In the genomic region with DNA sequence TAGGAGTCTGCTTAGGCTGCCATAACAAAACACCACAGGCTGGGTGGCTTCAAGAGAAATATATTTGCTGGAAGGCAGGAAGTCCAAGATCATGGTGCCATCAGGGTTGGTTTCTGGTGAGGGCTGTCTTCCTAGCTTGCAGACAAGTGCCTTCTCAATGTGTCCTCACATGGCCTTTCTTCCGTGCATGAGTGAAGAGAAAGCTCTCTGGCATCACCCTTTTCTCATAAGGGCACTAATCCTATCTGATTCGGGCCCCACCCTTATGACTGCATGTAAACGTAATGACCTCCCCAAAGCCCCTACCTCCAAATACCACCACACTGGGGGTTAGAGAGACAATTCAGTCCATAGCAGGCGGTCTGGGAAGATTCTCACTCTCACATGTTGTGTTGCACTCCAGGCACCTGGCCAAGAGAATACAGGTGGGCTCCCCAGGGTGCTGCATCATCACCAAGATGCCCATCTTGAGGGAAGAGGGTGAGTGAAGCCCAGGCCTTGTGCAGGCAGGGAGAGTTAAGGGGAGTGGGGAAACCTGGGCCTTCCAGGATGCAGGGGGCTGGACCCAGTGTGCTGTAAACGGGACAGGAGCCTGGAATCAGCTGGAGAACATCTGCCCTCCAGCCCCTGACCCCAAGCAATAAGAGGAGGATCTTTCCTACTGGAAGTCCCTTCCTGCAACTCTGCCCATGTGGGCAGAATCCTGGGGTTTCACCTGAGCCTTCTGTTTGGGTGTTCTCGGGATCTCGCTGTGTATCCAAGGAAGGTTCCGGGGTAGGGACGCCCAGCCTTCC, we compare ENCODE assay signal across 9 cellular contexts. TPM values are rescaled to one million over a fixed set of nuclear protein-coding genes. Genes with fewer than 3 reads are reported as not detected.
DNase-seq lines count a peak whose midpoint lies in the region; ATAC-seq, FAIRE-seq and TF ChIP-seq lines count a peak whose summit lies in the region.
"Had no signal": no experiment of that assay in that cellular context is flagged by ENCODE, and none has a peak within 500 bp of the region (broad histone marks: within the 10 kb centered on the region; RNA-seq: fewer than 3 reads in every experiment).

No MANE protein-coding gene starts in this region.

- H3K4ac ChIP-seq in H1 (replicated peaks; ENCODE audit: insufficient read length, low read depth, low read length), result no peak overlapping the region

- CTCF ChIA-PET in H1 (lab: Charles Lee; ENCODE audit: partially characterized antibody), result interaction anchor here (0.8 to 2.6 kb wide), 9 partner anchors 9 to 73 kb away, joined by 3 to 12 read pairs (median 5); a partner anchor contains a TSS

- peak overlapping the region; percentile 68; the same call in 1 of the 2 replicates for H2BK5ac ChIP-seq in H1 (ENCODE audit: low read depth, low read length)

- peak overlapping the region; percentile 44 for H3K4me3 ChIP-seq in CD4-positive, CD25-positive, alpha-beta regulatory T cell (ENCODE audit: low read depth, low read length)
- peak overlapping the region; percentile 67 for H3K4me3 ChIP-seq in Loucy (ENCODE audit: low read length, poor library complexity, severe bottlenecking)
- peak overlapping the region; percentile 49 to 71 (median 56); a peak in 7 of 8 replicates for H3K4me3 ChIP-seq in H1 (ENCODE audit: extremely low read depth in 1 of 4, insufficient read depth in 2 of 4, low read depth in 3 of 4, low read length in 4 of 4)
- no peak overlapping the region for H3K4me3 ChIP-seq in osteoblast (ENCODE audit: insufficient read depth, low read length)
- H3K4me3 ChIP-seq: SJCRH30 had no signal

- no peak overlapping the region for H2BK120ac ChIP-seq in H1 (replicated peaks; ENCODE audit: low read depth, low read length)

- H3K27me3 ChIP-seq in CD4-positive, CD25-positive, alpha-beta regulatory T cell (ENCODE audit: control insufficient read depth, insufficient read depth, low read length), result no peaks in the 10 kb centered on the region
- H3K27me3 ChIP-seq in Loucy (ENCODE audit: insufficient read depth, low read length, poor library complexity, severe bottlenecking) (no peaks in the 10 kb centered on the region), H1 (replicated peaks in 1 of 4; ENCODE audit: control insufficient read depth in 3 of 4, extremely low read depth in 1 of 4, insufficient read depth in 3 of 4, low read length in 3 of 4) (no peaks in the 10 kb centered on the region), osteoblast (ENCODE audit: insufficient read depth, low read length) (no peaks in the 10 kb centered on the region)
- H3K27me3 ChIP-seq: SJCRH30 had no signal

- 0 out of 2 replicates have a peak overlapping the region, but pooled peaks have one; percentile 34 for H3K18ac ChIP-seq in H1 (ENCODE audit: extremely low read depth, low read length)

- H4K5ac ChIP-seq in H1 (ENCODE audit: insufficient read length, low read depth, low read length), result no peak overlapping the region

- H2BK15ac ChIP-seq in H1 (ENCODE audit: low read length), result no peak overlapping the region

- TF ChIP-seq CTCF in Loucy (conservative IDR thresholded peaks at IDR 0.05; ENCODE audit: low read length) (no peak), H1 (IDR thresholded peaks at IDR 0.05; ENCODE audit: control extremely low read depth in 1 of 3, insufficient read depth in 1 of 3, low read depth in 1 of 3, low read length in 3 of 3) (no peak), osteoblast (IDR thresholded peaks at IDR 0.05; ENCODE audit: extremely low read depth, low read depth, low read length) (no peak)

- TF ChIP-seq RAD21 in H1 (IDR thresholded peaks at IDR 0.05 in 1 of 2, conservative IDR thresholded peaks at IDR 0.05 in 1 of 2; ENCODE audit: low read depth in 2 of 2, low read length in 2 of 2), result no peak

- no peak overlapping the region for H2AFZ ChIP-seq in Loucy (ENCODE audit: low read length)
- H2AFZ ChIP-seq in H1 (ENCODE audit: low read length), result no peak overlapping the region
- no peak overlapping the region for H2AFZ ChIP-seq in osteoblast (ENCODE audit: low read length)

- H2BK20ac ChIP-seq in H1 (ENCODE audit: low read length), result no peak overlapping the region

- no peaks in the 10 kb centered on the region for H3F3A ChIP-seq in Loucy (ENCODE audit: low read depth)

- H4K20me1 ChIP-seq in Loucy (ENCODE audit: insufficient read depth, low read length, poor library complexity, severe bottlenecking) (no peaks in the 10 kb centered on the region), H1 (replicated peaks in 1 of 2; ENCODE audit: control insufficient read depth in 1 of 2, insufficient read depth in 2 of 2, low read length in 2 of 2) (no peaks in the 10 kb centered on the region), osteoblast (ENCODE audit: insufficient read depth, low read length) (no peaks in the 10 kb centered on the region)

- no peaks in the 10 kb centered on the region for H3K79me1 ChIP-seq in H1 (ENCODE audit: low read depth, low read length)

- no peaks in the 10 kb centered on the region for H3K36me3 Mint-ChIP-seq in CD4-positive, CD25-positive, alpha-beta regulatory T cell

- H3K14ac ChIP-seq in H1 (ENCODE audit: insufficient read length), result no peak overlapping the region

- no peak for ATAC-seq in CD4-positive, CD25-positive, alpha-beta regulatory T cell (ENCODE audit: low read depth in 2 of 2)

- no peaks in the 10 kb centered on the region for H3K27me3 Mint-ChIP-seq in CD4-positive, CD25-positive, alpha-beta regulatory T cell

- H3K4me3 Mint-ChIP-seq in CD4-positive, CD25-positive, alpha-beta regulatory T cell, result peak overlapping the region; percentile 65 to 84 (median 75)

- no peaks in the 10 kb centered on the region for H3K9me3 ChIP-seq in CD4-positive, CD25-positive, alpha-beta regulatory T cell (ENCODE audit: control insufficient read depth in 2 of 2, low read length in 2 of 2)
- H3K9me3 ChIP-seq in Loucy (ENCODE audit: insufficient read depth, low read depth, low read length) (no peaks in the 10 kb centered on the region), H1 (ENCODE audit: insufficient read depth in 2 of 2, low read depth in 1 of 2, low read length in 1 of 2) (no peaks in the 10 kb centered on the region), osteoblast (ENCODE audit: low read depth, low read length) (no peaks in the 10 kb centered on the region)
- H3K9me3 ChIP-seq: SJCRH30 had no signal

- no peak for FAIRE-seq in H1 (lab: Jason Lieb, UNC)

- no peak overlapping the region for H3K56ac ChIP-seq in H1 (replicated peaks; ENCODE audit: insufficient read length, low read depth, low read length)

- H3K9ac ChIP-seq in Loucy (ENCODE audit: low read depth, low read length, poor library complexity, severe bottlenecking), result peak overlapping the region; percentile 64
- peak overlapping the region in 1 of 4 experiments; percentile 12; a peak in 1 of 7 replicates for H3K9ac ChIP-seq in H1 (replicated peaks in 1 of 4; ENCODE audit: extremely low read depth in 1 of 4, low read depth in 3 of 4, low read length in 3 of 4)

- peaks cover 0 to 34% (median 9%) of the 10 kb centered on the region in 4 donors for H3K4me1 Mint-ChIP-seq in CD4-positive, CD25-positive, alpha-beta regulatory T cell

- H3K79me2 ChIP-seq in Loucy (ENCODE audit: insufficient read depth, low read length), result no peaks in the 10 kb centered on the region
- H3K79me2 ChIP-seq in H1 (ENCODE audit: control insufficient read depth in 1 of 2, insufficient read depth in 2 of 2, low read length in 2 of 2), result no peaks in the 10 kb centered on the region
- H3K79me2 ChIP-seq in osteoblast (ENCODE audit: insufficient read depth, low read length), result no peaks in the 10 kb centered on the region

- H2BK12ac ChIP-seq in H1 (ENCODE audit: low read depth, low read length), result no peak overlapping the region

- no peak overlapping the region for H3K23ac ChIP-seq in H1 (ENCODE audit: insufficient read length)

- H3K4me1 ChIP-seq in CD4-positive, CD25-positive, alpha-beta regulatory T cell (ENCODE audit: control insufficient read depth, insufficient read depth, low read length, poor library complexity, severe bottlenecking), result peaks cover 10% of the 10 kb centered on the region
- H3K4me1 ChIP-seq in Loucy (ENCODE audit: insufficient read depth, low read length, poor library complexity, severe bottlenecking), result peaks cover 6% of the 10 kb centered on the region
- peaks cover 0 to 3% (median 0%) of the 10 kb centered on the region in 4 experiments; a peak in 3 of 7 replicates for H3K4me1 ChIP-seq in H1 (replicated peaks in 1 of 4; ENCODE audit: control insufficient read depth in 3 of 4, insufficient read depth in 4 of 4, low read length in 3 of 4)
- peaks cover 6% of the 10 kb centered on the region for H3K4me1 ChIP-seq in osteoblast (ENCODE audit: insufficient read depth, low read length)
- H3K4me1 ChIP-seq: SJCRH30 had no signal

- H4K91ac ChIP-seq in H1 (replicated peaks; ENCODE audit: insufficient read length, low read length), result no peak overlapping the region

- no peak overlapping the region for H2AK5ac ChIP-seq in H1 (ENCODE audit: low read depth, low read length)

- TF ChIP-seq EP300 in H1 (IDR thresholded peaks at IDR 0.05; ENCODE audit: borderline replicate concordance in 1 of 2, low read depth in 2 of 2, low read length in 2 of 2), result no peak

- WGBS in H1 (ENCODE audit: extremely low coverage in 1 of 2, insufficient coverage in 1 of 2, insufficient read length in 1 of 2, insufficient replicate concordance in 2 of 2, low coverage in 1 of 2, low lambda C conversion rate in 2 of 2, missing lambda C conversion rate in 1 of 2), 2 experiments, result 72% methylated on average over 9 of the region's 9 CpGs; no CpG with 5 or more reads in 1 of the 2 experiments

- no peak for DNase-seq in CD4-positive, CD25-positive, alpha-beta regulatory T cell
- DNase-seq in H1 (ENCODE audit: low read depth in 1 of 2, low spot score in 2 of 2) (no peak), osteoblast (ENCODE audit: insufficient read length, low spot score, missing footprints) (peak; percentile 35), kidney glomerular epithelial cell (lab: John Stamatoyannopoulos, UW) (no peak), hypothalamus (lab: John Stamatoyannopoulos, UW) (no peak), Ammon's horn (ENCODE audit: low spot score) (no peak)
- no peak for DNase-seq in stimulated activated CD4-positive, alpha-beta T cell treated with anti-CD3 and anti-CD28 coated beads, Interleukin-4, amount 100 ng/mL, for 1 hour
- DNase-seq: SJCRH30 had no signal

- H3K4me2 ChIP-seq in Loucy (ENCODE audit: low read depth, low read length, poor library complexity, severe bottlenecking) (peak overlapping the region; percentile 61), H1 (ENCODE audit: insufficient read depth in 1 of 2, low read depth in 2 of 2, low read length in 2 of 2) (peak overlapping the region; percentile 68 to 79), osteoblast (ENCODE audit: insufficient read depth, low read length) (peak overlapping the region; percentile 81)

- no peak for TF ChIP-seq POLR2A in H1 (IDR thresholded peaks at IDR 0.05; ENCODE audit: control extremely low read depth in 1 of 2, low read depth in 2 of 2, low read length in 2 of 2)

- peaks cover 7% of the 10 kb centered on the region; the same call in 1 of the 2 replicates for H3K23me2 ChIP-seq in H1 (ENCODE audit: low read depth, low read length)

- no peaks in the 10 kb centered on the region for H3K36me3 ChIP-seq in CD4-positive, CD25-positive, alpha-beta regulatory T cell (ENCODE audit: control insufficient read depth, insufficient read depth, low read length)
- H3K36me3 ChIP-seq in Loucy (ENCODE audit: insufficient read depth, low read length) (no peaks in the 10 kb centered on the region), H1 (ENCODE audit: control insufficient read depth in 2 of 4, insufficient read depth in 4 of 4, low read length in 3 of 4) (no peaks in the 10 kb centered on the region), osteoblast (ENCODE audit: insufficient read depth, low read length) (no peaks in the 10 kb centered on the region)
- H3K36me3 ChIP-seq: SJCRH30 had no signal

- no peaks in the 10 kb centered on the region for H3K9me2 ChIP-seq in Loucy (replicated peaks; ENCODE audit: low read depth, low read length)

- peaks cover 0 to 2% (median 0%) of the 10 kb centered on the region in 7 donors for H3K9me3 Mint-ChIP-seq in CD4-positive, CD25-positive, alpha-beta regulatory T cell

- H3K27ac ChIP-seq in CD4-positive, CD25-positive, alpha-beta regulatory T cell (ENCODE audit: insufficient read depth, low read length, poor library complexity, severe bottlenecking), result peak overlapping the region; percentile 72
- H3K27ac ChIP-seq in H1 (ENCODE audit: low read depth, low read length), result no peak overlapping the region
- no peak overlapping the region for H3K27ac ChIP-seq in osteoblast (ENCODE audit: low read depth, low read length)
- H3K27ac ChIP-seq: SJCRH30 had no signal

- POLR2A ChIA-PET in H1 (lab: Charles Lee; ENCODE audit: partially characterized antibody), result interaction anchor here (0.6 to 1.9 kb wide), 8 partner anchors 9 to 96 kb away, joined by 3 to 15 read pairs (median 4); a partner anchor contains a TSS

- H3K27ac Mint-ChIP-seq in CD4-positive, CD25-positive, alpha-beta regulatory T cell, result peak overlapping the region; percentile 56 to 91 (median 82)

- H4K8ac ChIP-seq in H1 (ENCODE audit: extremely low read depth, insufficient read depth, low read length), result no peak overlapping the region

RNA-seq across cellular contexts. Expression of a gene that starts 10.2 kb away (rescaled TPM):
- total RNA-seq in CD4-positive, CD25-positive, alpha-beta regulatory T cell, result not detected
- not detected for polyA plus RNA-seq in CD4-positive, CD25-positive, alpha-beta regulatory T cell
- not detected in 2 replicates for total RNA-seq in H1 (2021; fragmentation: NEBNext Ultra II Directional; extraction: Animal tissue kit (Norgen Biotek cat#: 25700))
- not detected in 2 replicates for polyA plus RNA-seq in H1 (2011; rRNA removed)
- polyA plus RNA-seq in H1 (2011; cell fraction: cytosol; rRNA removed), result 0.27 TPM
- polyA plus RNA-seq in H1 (2011; cell fraction: nucleus; rRNA removed), result 0.87 TPM
- 0.16 to 0.34 TPM in 2 of 4 replicates, not detected in the others for polyA plus RNA-seq in H1 (2012, experiment 1 of 2)
- polyA plus RNA-seq in H1 (2012, experiment 2 of 2), result not detected
- not detected for polyA plus RNA-seq in H1 (2013, experiment 1 of 2)
- polyA plus RNA-seq in H1 (2013, experiment 2 of 2), result 0.07 TPM
- 0.60 TPM in 1 of 2 replicates, not detected in the other for polyA minus RNA-seq in H1 (2011; rRNA and poly(A)+ RNA removed)
- polyA minus RNA-seq in H1 (2011; cell fraction: cytosol; rRNA and poly(A)+ RNA removed), result not detected
- polyA minus RNA-seq in H1 (2011; cell fraction: nucleus; rRNA and poly(A)+ RNA removed), result not detected
- not detected in 2 replicates for total RNA-seq in osteoblast
- total RNA-seq: SJCRH30 had no signal

RNA-seq across cellular contexts. Expression of a gene that starts 15.3 kb away (rescaled TPM):
- total RNA-seq in CD4-positive, CD25-positive, alpha-beta regulatory T cell, result 0.54 TPM
- polyA plus RNA-seq in CD4-positive, CD25-positive, alpha-beta regulatory T cell, result 1 to 10 TPM in 1 of 4 donors, under 1 TPM in 3; 0.47 to 1.4 (median 0.87) TPM
- total RNA-seq in H1 (2021; fragmentation: NEBNext Ultra II Directional; extraction: Animal tissue kit (Norgen Biotek cat#: 25700)), result 0.21 and 0.43 TPM in 2 replicates
- polyA plus RNA-seq in H1 (2011; rRNA removed), result 0.13 and 0.20 TPM in 2 replicates
- polyA plus RNA-seq in H1 (2011; cell fraction: cytosol; rRNA removed), result 0.05 TPM
- 0.36 TPM for polyA plus RNA-seq in H1 (2011; cell fraction: nucleus; rRNA removed)
- 0.07 to 0.27 TPM (median 0.08 TPM) in 3 of 4 replicates, not detected in the other for polyA plus RNA-seq in H1 (2012, experiment 1 of 2)
- 0.07 TPM for polyA plus RNA-seq in H1 (2012, experiment 2 of 2)
- 0.12 TPM for polyA plus RNA-seq in H1 (2013, experiment 1 of 2)
- 0.09 TPM for polyA plus RNA-seq in H1 (2013, experiment 2 of 2)
- 0.05 TPM in 1 of 2 replicates, not detected in the other for polyA minus RNA-seq in H1 (2011; rRNA and poly(A)+ RNA removed)
- polyA minus RNA-seq in H1 (2011; cell fraction: cytosol; rRNA and poly(A)+ RNA removed), result not detected
- polyA minus RNA-seq in H1 (2011; cell fraction: nucleus; rRNA and poly(A)+ RNA removed), result 1.3 TPM
- 0.29 and 0.36 TPM in 2 replicates for total RNA-seq in osteoblast

RNA-seq across cellular contexts. Expression of a gene that starts 32.9 kb away (rescaled TPM):
- total RNA-seq in CD4-positive, CD25-positive, alpha-beta regulatory T cell, result 146 TPM
- 10 to 100 TPM; 18.8 to 29.4 (median 25.0) TPM for polyA plus RNA-seq in CD4-positive, CD25-positive, alpha-beta regulatory T cell
- total RNA-seq in H1 (2021; fragmentation: NEBNext Ultra II Directional; extraction: Animal tissue kit (Norgen Biotek cat#: 25700)), result 20.3 and 20.9 TPM in 2 replicates
- polyA plus RNA-seq in H1 (2011; rRNA removed), result 35.2 and 51.8 TPM in 2 replicates
- 37.5 TPM for polyA plus RNA-seq in H1 (2011; cell fraction: cytosol; rRNA removed)
- polyA plus RNA-seq in H1 (2011; cell fraction: nucleus; rRNA removed), result 41.5 TPM
- 26.6 to 32.0 TPM (median 28.6 TPM) in 4 replicates for polyA plus RNA-seq in H1 (2012, experiment 1 of 2)
- 32.8 TPM for polyA plus RNA-seq in H1 (2012, experiment 2 of 2)
- 10.2 TPM for polyA plus RNA-seq in H1 (2013, experiment 1 of 2)
- polyA plus RNA-seq in H1 (2013, experiment 2 of 2), result 10.7 TPM
- polyA minus RNA-seq in H1 (2011; rRNA and poly(A)+ RNA removed), result 29.1 and 46.5 TPM in 2 replicates
- 23.2 TPM for polyA minus RNA-seq in H1 (2011; cell fraction: cytosol; rRNA and poly(A)+ RNA removed)
- 25.6 TPM for polyA minus RNA-seq in H1 (2011; cell fraction: nucleus; rRNA and poly(A)+ RNA removed)
- 53.3 and 71.7 TPM in 2 replicates for total RNA-seq in osteoblast

RNA-seq across cellular contexts. Expression of a gene that starts 52.1 kb away (rescaled TPM):
- 2.1 TPM for total RNA-seq in CD4-positive, CD25-positive, alpha-beta regulatory T cell
- polyA plus RNA-seq in CD4-positive, CD25-positive, alpha-beta regulatory T cell, result under 1 TPM in 3 of 4 donors, not detected in 1; 0.08 to 0.28 (median 0.09) TPM
- total RNA-seq in H1 (2021; fragmentation: NEBNext Ultra II Directional; extraction: Animal tissue kit (Norgen Biotek cat#: 25700)), result 7.0 and 8.2 TPM in 2 replicates
- polyA plus RNA-seq in H1 (2011; rRNA removed), result 6.2 and 8.1 TPM in 2 replicates
- polyA plus RNA-seq in H1 (2011; cell fraction: cytosol; rRNA removed), result 5.8 TPM
- 11.8 TPM for polyA plus RNA-seq in H1 (2011; cell fraction: nucleus; rRNA removed)
- polyA plus RNA-seq in H1 (2012, experiment 1 of 2), result 4.1 to 7.0 TPM (median 5.3 TPM) in 4 replicates
- 1.9 TPM for polyA plus RNA-seq in H1 (2012, experiment 2 of 2)
- 1.3 TPM for polyA plus RNA-seq in H1 (2013, experiment 1 of 2)
- polyA plus RNA-seq in H1 (2013, experiment 2 of 2), result 1.2 TPM
- 11.3 and 14.8 TPM in 2 replicates for polyA minus RNA-seq in H1 (2011; rRNA and poly(A)+ RNA removed)
- polyA minus RNA-seq in H1 (2011; cell fraction: cytosol; rRNA and poly(A)+ RNA removed), result 3.5 TPM
- 6.6 TPM for polyA minus RNA-seq in H1 (2011; cell fraction: nucleus; rRNA and poly(A)+ RNA removed)
- total RNA-seq in osteoblast, result under 0.01 TPM in 1 of 2 replicates, not detected in the other
